Comparison of ENCODE assay signal across 12 cellular contexts in genomic region chr20:47146703-47147102, GRCh38.
DNase-seq lines count a peak whose midpoint lies in the region; ATAC-seq and TF ChIP-seq lines count a peak whose summit lies in the region.
"Had no signal": no experiment of that assay in that cellular context is flagged by ENCODE, and none has a peak within 500 bp of the region (broad histone marks: within the 10 kb centered on the region; RNA-seq: fewer than 3 reads in every experiment).

No MANE protein-coding gene starts in this region.

- peak overlapping the region; percentile 13 for H3K27ac Mint-ChIP-seq in dendritic cell treated with granulocyte-macrophage colony-stimulating factor and Interleukin-4, amounts not matched to agents 40 ng/mL and 50 ng/mL, for 4 days
- no peak overlapping the region for H3K27ac Mint-ChIP-seq in chondrocyte (ENCODE audit: unreplicated experiment)
- H3K27ac Mint-ChIP-seq in CD4-positive, alpha-beta T cell, result no peak overlapping the region
- H3K27ac Mint-ChIP-seq: endodermal cell, mesothelial cell of epicardium had no signal

- BruUV-seq in PC-9 (replicated peaks; lab: Mats Ljungman, UMichigan), result no TSS peak

- no peaks in the 10 kb centered on the region for H3K9me2 ChIP-seq in PC-9 (ENCODE audit: insufficient read depth)

- intact Hi-C loops in PC-9 (cut with micrococcal nuclease; ENCODE audit: unreplicated experiment), result loop anchor here (2.0 to 10.0 kb wide), 3 partner anchors 22 to 332 kb away; no protein-coding TSS in a partner anchor
- intact Hi-C loops in dendritic cell treated with granulocyte-macrophage colony-stimulating factor and Interleukin-4, amounts not matched to agents 40 ng/mL and 50 ng/mL, for 4 days (cut with micrococcal nuclease), result no loop called here
- intact Hi-C loops in CD4-positive, alpha-beta T cell (cut with DNase I, micrococcal nuclease), result no loop called here

- H3K36me3 Mint-ChIP-seq in dendritic cell treated with granulocyte-macrophage colony-stimulating factor and Interleukin-4, amounts not matched to agents 40 ng/mL and 50 ng/mL, for 4 days (ENCODE audit: low read depth), result no peaks in the 10 kb centered on the region
- no peaks in the 10 kb centered on the region for H3K36me3 Mint-ChIP-seq in chondrocyte (ENCODE audit: low read depth)
- H3K36me3 Mint-ChIP-seq in CD4-positive, alpha-beta T cell (ENCODE audit: low read depth), result no peaks in the 10 kb centered on the region
- H3K36me3 Mint-ChIP-seq: mesothelial cell of epicardium had no signal

- CTCF ChIA-PET in PC-9 (lab: Charles Lee), result no interaction called here
- CTCF ChIA-PET in CD4-positive, alpha-beta T cell (lab: Charles Lee), result no interaction called here

- H3K9me3 Mint-ChIP-seq in dendritic cell treated with granulocyte-macrophage colony-stimulating factor and Interleukin-4, amounts not matched to agents 40 ng/mL and 50 ng/mL, for 4 days, result peaks cover 2% of the 10 kb centered on the region
- peaks cover 2% of the 10 kb centered on the region for H3K9me3 Mint-ChIP-seq in chondrocyte (ENCODE audit: low read depth)
- no peaks in the 10 kb centered on the region for H3K9me3 Mint-ChIP-seq in CD4-positive, alpha-beta T cell

- peaks cover 45% of the 10 kb centered on the region for H3K4me1 Mint-ChIP-seq in dendritic cell treated with granulocyte-macrophage colony-stimulating factor and Interleukin-4, amounts not matched to agents 40 ng/mL and 50 ng/mL, for 4 days (ENCODE audit: low read depth)
- H3K4me1 Mint-ChIP-seq in chondrocyte (ENCODE audit: low read depth), result peaks cover 9% of the 10 kb centered on the region
- H3K4me1 Mint-ChIP-seq in CD4-positive, alpha-beta T cell (ENCODE audit: low read depth), result no peaks in the 10 kb centered on the region
- H3K4me1 Mint-ChIP-seq: endodermal cell had no signal

- no peak overlapping the region for H2AFZ ChIP-seq in PC-9

- H3K27ac ChIP-seq in PC-9, result peak overlapping the region; percentile 21
- no peak overlapping the region for H3K27ac ChIP-seq in CD4-positive, alpha-beta T cell (ENCODE audit: low read depth, low read length)

- H3K4me3 ChIP-seq in PC-9, result no peak overlapping the region

- POLR2A ChIA-PET in PC-9 (lab: Charles Lee; ENCODE audit: unreplicated experiment), result no interaction called here
- POLR2A ChIA-PET in CD4-positive, alpha-beta T cell (lab: Charles Lee), result no interaction called here

- no peak for TF ChIP-seq CTCF in PC-9 (conservative IDR thresholded peaks at IDR 0.05)
- no peak for TF ChIP-seq CTCF in chondrocyte (IDR thresholded peaks at IDR 0.05)
- TF ChIP-seq CTCF in CD4-positive, alpha-beta T cell (IDR thresholded peaks at IDR 0.05), result no peak

- H3K36me3 ChIP-seq in PC-9 (ENCODE audit: low read depth), result no peaks in the 10 kb centered on the region

- H3K27me3 ChIP-seq in PC-9 (ENCODE audit: insufficient read depth, low read depth), result no peaks in the 10 kb centered on the region
- H3K27me3 ChIP-seq in CD4-positive, alpha-beta T cell (ENCODE audit: control insufficient read depth, insufficient read depth, low read length), result no peaks in the 10 kb centered on the region

- peaks cover 4% of the 10 kb centered on the region for H3K27me3 Mint-ChIP-seq in dendritic cell treated with granulocyte-macrophage colony-stimulating factor and Interleukin-4, amounts not matched to agents 40 ng/mL and 50 ng/mL, for 4 days
- peaks cover 6% of the 10 kb centered on the region for H3K27me3 Mint-ChIP-seq in chondrocyte (ENCODE audit: low read depth)
- peaks cover 28% of the 10 kb centered on the region for H3K27me3 Mint-ChIP-seq in CD4-positive, alpha-beta T cell

- H3K9me3 ChIP-seq in PC-9 (ENCODE audit: insufficient read depth, low read depth), result no peaks in the 10 kb centered on the region
- no peaks in the 10 kb centered on the region for H3K9me3 ChIP-seq in CD4-positive, alpha-beta T cell (ENCODE audit: control insufficient read depth, low read length)

- peak overlapping the region; percentile 47 for H3K4me2 ChIP-seq in PC-9

- no peak overlapping the region for H3K4me3 Mint-ChIP-seq in dendritic cell treated with granulocyte-macrophage colony-stimulating factor and Interleukin-4, amounts not matched to agents 40 ng/mL and 50 ng/mL, for 4 days
- H3K4me3 Mint-ChIP-seq in chondrocyte (ENCODE audit: unreplicated experiment), result no peak overlapping the region
- no peak overlapping the region for H3K4me3 Mint-ChIP-seq in CD4-positive, alpha-beta T cell
- H3K4me3 Mint-ChIP-seq: endodermal cell, H9, mesothelial cell of epicardium had no signal

- H3F3A ChIP-seq in PC-9 (ENCODE audit: insufficient read depth, low read depth), result peaks cover 20% of the 10 kb centered on the region

- no peaks in the 10 kb centered on the region for H3K79me2 ChIP-seq in PC-9 (ENCODE audit: low read depth)

- ATAC-seq in CD4-positive, alpha-beta T cell (ENCODE audit: poor library complexity), result no peak

- peak; percentile 49 for DNase-seq in GM04503 (ENCODE audit: low read depth)
- DNase-seq in PC-9, result peak; percentile 85 to 98
- DNase-seq in renal cortical epithelial cell (ENCODE audit: low read depth), result peak; percentile 97
- DNase-seq in chondrocyte (ENCODE audit: low spot score), result no peak
- no peak for DNase-seq in MV-4-11 (lab: John Stamatoyannopoulos, UW)
- no peak for DNase-seq in CD4-positive, alpha-beta T cell
- DNase-seq: endodermal cell, H9, NCI-H2081, T-helper 9 cell had no signal

- peaks cover 29% of the 10 kb centered on the region for H3K4me1 ChIP-seq in PC-9 (replicated peaks; ENCODE audit: insufficient read depth)

- no peaks in the 10 kb centered on the region for H4K20me1 ChIP-seq in PC-9 (ENCODE audit: insufficient read depth)

Comparison
In these comparisons a context has a peak if more than half of its experiments do, and no peak if none do; other contexts are left out.
1. DNase-seq: peak in GM04503 (single experiment), PC-9 (2 of 2) and renal cortical epithelial cell (single experiment); none in chondrocyte (single experiment), MV-4-11 (single experiment) and CD4-positive, alpha-beta T cell (0 of 10).